ENCODE assay signal across 9 cellular contexts in the genomic region with DNA sequence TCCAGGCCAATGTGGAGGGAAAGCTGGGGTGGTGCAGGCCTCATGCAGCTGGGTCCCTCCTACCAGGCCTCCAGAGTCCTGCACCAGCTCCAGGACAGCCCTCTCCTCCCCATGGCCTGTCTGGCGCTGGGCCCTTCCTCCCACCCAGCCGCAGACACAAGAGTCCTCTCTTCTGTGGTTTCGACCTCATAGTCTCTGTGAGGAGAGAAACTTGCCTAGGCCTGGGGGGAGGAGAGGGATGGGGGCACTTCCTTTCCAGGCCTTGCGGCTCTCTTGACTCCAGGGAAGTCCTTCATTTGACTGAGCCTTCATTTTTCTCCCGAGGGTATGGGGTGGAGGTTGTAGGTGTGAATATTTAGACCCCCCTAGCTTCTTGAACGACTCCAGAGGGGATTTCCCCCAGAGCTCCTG. TPM values are rescaled to one million over a fixed set of nuclear protein-coding genes. Genes with fewer than 3 reads are reported as not detected.
DNase-seq lines count a peak whose midpoint lies in the region; ATAC-seq and TF ChIP-seq lines count a peak whose summit lies in the region.
"Had no signal": no experiment of that assay in that cellular context is flagged by ENCODE, and none has a peak within 500 bp of the region (broad histone marks: within the 10 kb centered on the region; RNA-seq: fewer than 3 reads in every experiment).

No MANE protein-coding gene starts in this region.

- peak; percentile 3 for ATAC-seq in omental fat pad (ENCODE audit: low FRiP score)

- H3K27ac Mint-ChIP-seq in Caco-2 (ENCODE audit: unreplicated experiment): peak overlapping the region; percentile 87

- H3K4me1 Mint-ChIP-seq in Caco-2 (ENCODE audit: low read depth, unreplicated experiment): peaks cover 17% of the 10 kb centered on the region

- BruUV-seq in Caco-2 (replicated peaks; lab: Mats Ljungman, UMichigan): no TSS peak

- CTCF ChIA-PET in Caco-2 (lab: Charles Lee) (interaction anchor here (4.5 kb wide), 1 partner anchor 16 kb away, joined by 22 read pairs; no protein-coding TSS in a partner anchor), RWPE1 (lab: Yijun Ruan, JAX) (interaction anchor here (0.5 to 2.9 kb wide), 6 partner anchors 12 to 126 kb away, joined by 3 to 18 read pairs (median 6); no protein-coding TSS in a partner anchor)

- H3K4me3 ChIP-seq in Caco-2 (ENCODE audit: low read depth, low read length) (no peak overlapping the region; the same call in 1 of the 2 replicates), fibroblast of mammary gland (ENCODE audit: control insufficient read depth, low read depth, low read length) (peak overlapping the region; percentile 95)

- H3K27me3 Mint-ChIP-seq in Caco-2 (ENCODE audit: insufficient read depth, unreplicated experiment): no peaks in the 10 kb centered on the region

- H3K27me3 ChIP-seq in Caco-2 (replicated peaks; ENCODE audit: control insufficient read depth, insufficient read depth, low read length): no peaks in the 10 kb centered on the region

- peaks cover 16% of the 10 kb centered on the region for H3K4me1 ChIP-seq in Caco-2

- intact Hi-C loops in Caco-2 (cut with micrococcal nuclease; ENCODE audit: unreplicated experiment): no loop called here

- peaks cover 7% of the 10 kb centered on the region for H3K36me3 ChIP-seq in Caco-2 (ENCODE audit: control insufficient read depth, insufficient read depth, low read length)

- H3K27ac ChIP-seq in RWPE1: peak overlapping the region; percentile 99

- H3K4me3 Mint-ChIP-seq in Caco-2 (ENCODE audit: unreplicated experiment): peak overlapping the region; percentile 85

- H3K36me3 Mint-ChIP-seq in Caco-2 (ENCODE audit: insufficient read depth, unreplicated experiment): peaks cover 55% of the 10 kb centered on the region

- no peaks in the 10 kb centered on the region for H3K9me3 Mint-ChIP-seq in Caco-2 (ENCODE audit: unreplicated experiment)

- H3K9me3 ChIP-seq in Caco-2: no peaks in the 10 kb centered on the region

- POLR2A ChIA-PET in Caco-2 (lab: Charles Lee) (interaction anchor here (0.7 to 1.2 kb wide), 2 partner anchors 64 to 72 kb away, joined by 3 read pairs; a partner anchor contains a TSS), RWPE1 (lab: Yijun Ruan, JAX; ENCODE audit: low non-redundant PET) (interaction anchor here (0.6 to 2.6 kb wide), 6 partner anchors 8 to 143 kb away, joined by 3 to 19 read pairs (median 6); no protein-coding TSS in a partner anchor)

- DNase-seq in Caco-2 (no peak), RWPE1 (ENCODE audit: low spot score) (no peak), fibroblast of mammary gland (ENCODE audit: low read depth) (peak; percentile 84), omental fat pad (ENCODE audit: low spot score) (no peak), NCI-H187 treated with DMSO at 0.1 percent for 48 hours (lab: John Stamatoyannopoulos, UW) (no peak), HUDEP-2 (lab: John Stamatoyannopoulos, UW; ENCODE audit: unreplicated experiment in 76 of 76) (no peak), HPDE6-E6E7 (ENCODE audit: extremely low spot score) (no peak), NCI-H69 (lab: John Stamatoyannopoulos, UW) (no peak)
- DNase-seq: cerebellar nuclear complex had no signal

- TF ChIP-seq CTCF in Caco-2 (IDR thresholded peaks at IDR 0.05; ENCODE audit: insufficient read depth in 1 of 2, low read depth in 1 of 2, low read length in 1 of 2, severe bottlenecking in 1 of 2, unreplicated experiment in 1 of 2) (no peak), RWPE1 (conservative IDR thresholded peaks at IDR 0.05; ENCODE audit: low read depth) (no peak), fibroblast of mammary gland (conservative IDR thresholded peaks at IDR 0.05; ENCODE audit: control insufficient read depth, insufficient read depth, low read depth, low read length) (no peak), omental fat pad (IDR thresholded peaks at IDR 0.05) (no peak)

RNA-seq across cellular contexts. Expression of a gene that starts 2.3 kb away (rescaled TPM):
- total RNA-seq in Caco-2 (2022) (57.2 and 62.9 TPM in 2 replicates), omental fat pad (100 to 1,000 TPM; 108 to 208 (median 166) TPM)

RNA-seq across cellular contexts. Expression of a gene that starts 8.9 kb away (rescaled TPM):
- total RNA-seq in Caco-2 (2022): 149 TPM in 2 replicates
- 10 to 100 TPM; 15.9 to 55.1 (median 37.7) TPM for total RNA-seq in omental fat pad

RNA-seq across cellular contexts. Expression of a gene that starts 23.4 kb away (rescaled TPM):
- total RNA-seq in Caco-2 (2022) (380 and 443 TPM in 2 replicates), omental fat pad (10 to 100 TPM; 52.0 to 72.3 (median 64.0) TPM)

RNA-seq across cellular contexts. Expression of a gene that starts 32.9 kb away (rescaled TPM):
- total RNA-seq in Caco-2 (2022): 29.6 and 34.0 TPM in 2 replicates
- 100 to 1,000 TPM in 2 of 4 donors, 10 to 100 TPM in 2; 73.5 to 125 (median 96.6) TPM for total RNA-seq in omental fat pad

RNA-seq across cellular contexts. Expression of a gene that starts 44.4 kb away (rescaled TPM):
- 0.41 and 0.44 TPM in 2 replicates for total RNA-seq in Caco-2 (2022)
- 1 to 10 TPM in 2 of 4 donors, under 1 TPM in 2; 0.24 to 3.3 (median 1.0) TPM for total RNA-seq in omental fat pad
